Comparison of ENCODE assay signal across 9 cellular contexts in genomic region chr6:85537055-85537494, GRCh38. TPM values are rescaled to one million over a fixed set of nuclear protein-coding genes. Genes with fewer than 3 reads are reported as not detected.
DNase-seq lines count a peak whose midpoint lies in the region; ATAC-seq, FAIRE-seq and TF ChIP-seq lines count a peak whose summit lies in the region.
"Had no signal": no experiment of that assay in that cellular context is flagged by ENCODE, and none has a peak within 500 bp of the region (broad histone marks: within the 10 kb centered on the region; RNA-seq: fewer than 3 reads in every experiment).

No MANE protein-coding gene starts in this region.

- H3K36me3 ChIP-seq in astrocyte (ENCODE audit: insufficient read depth, low read length), result peaks cover 12% of the 10 kb centered on the region

- DNase-seq in CD1c-positive myeloid dendritic cell (ENCODE audit: extremely low spot score) (peak; percentile 35), HT-29 (ENCODE audit: low spot score) (peak; percentile 50), astrocyte (ENCODE audit: low read depth) (no peak), lung microvascular endothelial cell (ENCODE audit: low read depth in 2 of 2) (peak; percentile 7 to 23), GOT3 (lab: John Stamatoyannopoulos, UW) (no peak)
- no peak for DNase-seq in activated T-cell treated with anti-CD3 and anti-CD28 coated beads, Interleukin-2, amount 50 U/mL, for 72 hours
- DNase-seq: gastrocnemius medialis had no signal

- ATAC-seq in HG02759 (IDR thresholded peaks at IDR 0.05; ENCODE audit: unreplicated experiment) (no peak), HG03135 (IDR thresholded peaks at IDR 0.05; ENCODE audit: unreplicated experiment) (no peak)
- no peak for ATAC-seq in activated T-cell treated with anti-CD3 and anti-CD28 coated beads, Interleukin-2, amount 50 U/mL, for 72 hours (replicated peaks in 1 of 2)
- ATAC-seq: gastrocnemius medialis had no signal

- no peak overlapping the region for H3K27ac ChIP-seq in astrocyte (ENCODE audit: low read depth, low read length)
- H3K27ac ChIP-seq: gastrocnemius medialis had no signal

- no peak overlapping the region for H3K4me3 Mint-ChIP-seq in astrocyte (ENCODE audit: unreplicated experiment)
- no peak overlapping the region for H3K4me3 Mint-ChIP-seq in activated T-cell treated with anti-CD3 and anti-CD28 coated beads, Interleukin-2, amount 50 U/mL, for 72 hours

- no peak for FAIRE-seq in astrocyte (lab: Jason Lieb, UNC)

- H3K4me1 ChIP-seq in astrocyte (ENCODE audit: insufficient read depth, low read length), result no peaks in the 10 kb centered on the region
- H3K4me1 ChIP-seq: gastrocnemius medialis had no signal

- no peaks in the 10 kb centered on the region for H3K9me3 ChIP-seq in astrocyte (ENCODE audit: insufficient read depth, low read depth, low read length)
- H3K9me3 ChIP-seq: gastrocnemius medialis had no signal

- H3K36me3 Mint-ChIP-seq in astrocyte (ENCODE audit: low read depth, unreplicated experiment), result no peaks in the 10 kb centered on the region
- H3K36me3 Mint-ChIP-seq in activated T-cell treated with anti-CD3 and anti-CD28 coated beads, Interleukin-2, amount 50 U/mL, for 72 hours (ENCODE audit: insufficient read depth in 2 of 2), result peaks cover 0 to 6% of the 10 kb centered on the region in 2 donors

- H3K27me3 Mint-ChIP-seq in astrocyte (ENCODE audit: low read depth, unreplicated experiment), result no peaks in the 10 kb centered on the region
- H3K27me3 Mint-ChIP-seq in activated T-cell treated with anti-CD3 and anti-CD28 coated beads, Interleukin-2, amount 50 U/mL, for 72 hours (ENCODE audit: low read depth), result no peaks in the 10 kb centered on the region

- peak overlapping the region; percentile 75 for H3K27ac Mint-ChIP-seq in astrocyte (ENCODE audit: unreplicated experiment)
- H3K27ac Mint-ChIP-seq in activated T-cell treated with anti-CD3 and anti-CD28 coated beads, Interleukin-2, amount 50 U/mL, for 72 hours, result no peak overlapping the region

- no peaks in the 10 kb centered on the region for H3K27me3 ChIP-seq in astrocyte (ENCODE audit: insufficient read depth, low read length)
- H3K27me3 ChIP-seq: gastrocnemius medialis had no signal

- H3K9me3 Mint-ChIP-seq in astrocyte (ENCODE audit: unreplicated experiment), result no peaks in the 10 kb centered on the region
- H3K9me3 Mint-ChIP-seq in activated T-cell treated with anti-CD3 and anti-CD28 coated beads, Interleukin-2, amount 50 U/mL, for 72 hours, result no peaks in the 10 kb centered on the region

- no peaks in the 10 kb centered on the region for H4K20me1 ChIP-seq in astrocyte (ENCODE audit: insufficient read depth, low read length)

- no peak overlapping the region for H3K4me2 ChIP-seq in astrocyte (ENCODE audit: low read length)

- no peak overlapping the region for H3K9ac ChIP-seq in astrocyte (ENCODE audit: low read length)

- no peak overlapping the region for H3K4me3 ChIP-seq in astrocyte (ENCODE audit: insufficient read depth, low read depth, low read length)
- H3K4me3 ChIP-seq: gastrocnemius medialis had no signal

- no peaks in the 10 kb centered on the region for H3K4me1 Mint-ChIP-seq in astrocyte (ENCODE audit: low read depth, unreplicated experiment)
- no peaks in the 10 kb centered on the region for H3K4me1 Mint-ChIP-seq in activated T-cell treated with anti-CD3 and anti-CD28 coated beads, Interleukin-2, amount 50 U/mL, for 72 hours (ENCODE audit: low read depth)

- H3K79me2 ChIP-seq in astrocyte (ENCODE audit: insufficient read depth, low read length), result no peaks in the 10 kb centered on the region

- H2AFZ ChIP-seq in astrocyte (ENCODE audit: low read depth, low read length), result no peak overlapping the region

- TF ChIP-seq CTCF in astrocyte (IDR thresholded peaks at IDR 0.05; ENCODE audit: insufficient read depth, low read depth, low read length), result peak; percentile 26

RNA-seq across cellular contexts. Expression of gene SNX14, which starts 56.6 kb away (rescaled TPM):
- 46.1 and 54.9 TPM in 2 replicates for total RNA-seq in HT-29 (2014; rRNA removed; shearing (Covaris generic))
- total RNA-seq in astrocyte, result 89.5 and 90.5 TPM in 2 replicates
- total RNA-seq in lung microvascular endothelial cell, result 105 and 131 TPM in 2 replicates
- 10 to 100 TPM; 50.6 to 61.7 TPM for total RNA-seq in activated T-cell treated with anti-CD3 and anti-CD28 coated beads, Interleukin-2, amount 50 U/mL, for 72 hours

Comparison
In these comparisons a context has a peak if more than half of its experiments do, and no peak if none do; other contexts are left out.
1. DNase-seq: peak in CD1c-positive myeloid dendritic cell (single experiment), HT-29 (single experiment) and lung microvascular endothelial cell (2 of 2); none in astrocyte (single experiment), activated T-cell treated with anti-CD3 and anti-CD28 coated beads, Interleukin-2, amount 50 U/mL, for 72 hours (0 of 2) and GOT3 (single experiment).